9 cellular contexts compared by ENCODE assay signal in genomic region chr12:107670999-107671643, GRCh38. TPM values are rescaled to one million over a fixed set of nuclear protein-coding genes. Genes with fewer than 3 reads are reported as not detected.
A peak's percentile ranks its signal among the peaks of the same experiment; 100 is the strongest.
DNase-seq lines count a peak whose midpoint lies in the region; ATAC-seq, FAIRE-seq and TF ChIP-seq lines count a peak whose summit lies in the region.
"Had no signal": no experiment of that assay in that cellular context is flagged by ENCODE, and none has a peak within 500 bp of the region (broad histone marks: within the 10 kb centered on the region; RNA-seq: fewer than 3 reads in every experiment).

No MANE protein-coding gene starts in this region.

- H3K18ac ChIP-seq in mesendoderm (ENCODE audit: low read length): no peak overlapping the region

- intact Hi-C loops in GM12878 (cut with micrococcal nuclease; ENCODE audit: unreplicated experiment): loop anchor here (10.0 kb wide), 1 partner anchor 524 kb away; no protein-coding TSS in a partner anchor

- H3K27ac ChIP-seq in GM12878 (ENCODE audit: control insufficient read depth, insufficient read depth): no peak overlapping the region
- no peak overlapping the region for H3K27ac ChIP-seq in mesendoderm (ENCODE audit: low read depth, low read length)
- H3K27ac ChIP-seq: BLaER1 had no signal

- H4K8ac ChIP-seq in mesendoderm (ENCODE audit: low read depth, low read length): no peak overlapping the region

- peaks cover 44% of the 10 kb centered on the region for H3K27me3 Mint-ChIP-seq in stimulated activated memory B cell treated with anti-CD40 and anti-IgM and Interleukin-4, amounts not matched to agents 10 μg/mL and 1 μg/mL and 100 μg/mL, for 72 hours

- CTCF ChIA-PET in GM12878 (lab: Yijun Ruan, JAX): interaction anchor here (0.6 to 10.8 kb wide), 31 partner anchors 9 to 786 kb away, joined by 3 to 170 read pairs (median 3); partner anchors contain the start of gene PWP1

- H3K79me2 ChIP-seq in GM12878 (ENCODE audit: control insufficient read depth, insufficient read depth, low read length) (no peaks in the 10 kb centered on the region), mesendoderm (ENCODE audit: control insufficient read depth, insufficient read depth, low read length) (no peaks in the 10 kb centered on the region)

- H3K9me3 Mint-ChIP-seq in stimulated activated memory B cell treated with anti-CD40 and anti-IgM and Interleukin-4, amounts not matched to agents 10 μg/mL and 1 μg/mL and 100 μg/mL, for 72 hours: no peaks in the 10 kb centered on the region

- H4K5ac ChIP-seq in mesendoderm (ENCODE audit: low read length): no peak overlapping the region

- H2BK15ac ChIP-seq in mesendoderm (replicated peaks; ENCODE audit: low read depth): no peak overlapping the region

- H3K36me3 ChIP-seq in GM12878 (ENCODE audit: control insufficient read depth in 2 of 2, insufficient read depth in 2 of 2, low read length in 1 of 2) (no peaks in the 10 kb centered on the region), mesendoderm (ENCODE audit: control insufficient read depth, insufficient read depth, low read length) (no peaks in the 10 kb centered on the region)
- H3K36me3 ChIP-seq: BLaER1 had no signal

- peaks cover 6% of the 10 kb centered on the region for H3K4me1 Mint-ChIP-seq in stimulated activated memory B cell treated with anti-CD40 and anti-IgM and Interleukin-4, amounts not matched to agents 10 μg/mL and 1 μg/mL and 100 μg/mL, for 72 hours

- WGBS in GM12878 (ENCODE audit: insufficient coverage, insufficient replicate concordance, low lambda C conversion rate, missing lambda C conversion rate): 31% methylated on average over 10 of the region's 10 CpGs
- no CpG with 5 or more reads among the region's 10 CpGs for WGBS in mesendoderm (ENCODE audit: extremely low coverage, insufficient coverage, low lambda C conversion rate)

- no peak overlapping the region for H2BK120ac ChIP-seq in mesendoderm (ENCODE audit: low read depth, low read length)

- H4K20me1 ChIP-seq in GM12878 (ENCODE audit: control insufficient read depth, insufficient read depth): no peaks in the 10 kb centered on the region
- H4K20me1 ChIP-seq: BLaER1 had no signal

- H2AFZ ChIP-seq in GM12878 (ENCODE audit: control insufficient read depth, low read depth, low read length): no peak overlapping the region

- H3K9me3 ChIP-seq in GM12878 (replicated peaks; ENCODE audit: control insufficient read depth, insufficient read depth, low read length): no peaks in the 10 kb centered on the region
- H3K9me3 ChIP-seq: BLaER1 had no signal

- POLR2A ChIA-PET in GM12878 (lab: Charles Lee): no interaction called here

- no peak overlapping the region for H3K4me2 ChIP-seq in GM12878 (ENCODE audit: control insufficient read depth, insufficient read depth)
- H3K4me2 ChIP-seq in mesendoderm (ENCODE audit: low read length): no peak overlapping the region
- H3K4me2 ChIP-seq: BLaER1 had no signal

- H3K4me1 ChIP-seq in GM12878 (ENCODE audit: control insufficient read depth, insufficient read depth, low read length) (no peaks in the 10 kb centered on the region), mesendoderm (ENCODE audit: control insufficient read depth, low read depth, low read length) (no peaks in the 10 kb centered on the region)
- H3K4me1 ChIP-seq: BLaER1 had no signal

- no peak overlapping the region for H3K56ac ChIP-seq in mesendoderm (ENCODE audit: low read length)

- H3K36me3 Mint-ChIP-seq in stimulated activated memory B cell treated with anti-CD40 and anti-IgM and Interleukin-4, amounts not matched to agents 10 μg/mL and 1 μg/mL and 100 μg/mL, for 72 hours: no peaks in the 10 kb centered on the region

- H3K27me3 ChIP-seq in GM12878 (replicated peaks in 1 of 2; ENCODE audit: control insufficient read depth in 2 of 2, insufficient read depth in 2 of 2, low read length in 1 of 2): peaks cover 5% of the 10 kb centered on the region in 2 experiments; a peak in 2 of 4 replicates
- no peaks in the 10 kb centered on the region for H3K27me3 ChIP-seq in mesendoderm (ENCODE audit: insufficient read depth, low read length, poor library complexity)
- H3K27me3 ChIP-seq: BLaER1 had no signal

- BruUV-seq in GM12878 (replicated peaks; lab: Mats Ljungman, UMichigan): no TSS peak

- no peak for FAIRE-seq in GM12878 (lab: Jason Lieb, UNC)

- H2BK5ac ChIP-seq in mesendoderm (ENCODE audit: low read length): no peak overlapping the region

- H3K4me3 Mint-ChIP-seq in stimulated activated memory B cell treated with anti-CD40 and anti-IgM and Interleukin-4, amounts not matched to agents 10 μg/mL and 1 μg/mL and 100 μg/mL, for 72 hours: no peak overlapping the region

- in situ Hi-C loops in GM12878 (cut with MboI): no loop called here

- H3K79me1 ChIP-seq in mesendoderm (ENCODE audit: low read length): no peaks in the 10 kb centered on the region

- no peak for TF ChIP-seq POLR2A in GM12878 (IDR thresholded peaks at IDR 0.05; ENCODE audit: low read depth, low read length)

- RAD21 ChIA-PET in GM12878 (lab: Charles Lee; ENCODE audit: unreplicated experiment): interaction anchor here (0.8 kb wide), 1 partner anchor 214 kb away, joined by 3 read pairs; no protein-coding TSS in a partner anchor

- no peak overlapping the region for H3K9ac ChIP-seq in GM12878 (ENCODE audit: control insufficient read depth, insufficient read depth, low read length)
- no peak overlapping the region for H3K9ac ChIP-seq in mesendoderm (ENCODE audit: low read length)
- H3K9ac ChIP-seq: BLaER1 had no signal

- H3K4ac ChIP-seq in mesendoderm (ENCODE audit: low read depth, low read length): no peak overlapping the region

- SMC1A ChIA-PET in GM12878 (lab: Charles Lee; ENCODE audit: uncharacterized antibody, unreplicated experiment): interaction anchor here (1.0 to 7.2 kb wide), 5 partner anchors 26 to 821 kb away, joined by 3 to 50 read pairs (median 3); no protein-coding TSS in a partner anchor

- peak; percentile 10; the same call in 1 of the 2 replicates for TF ChIP-seq RAD21 in GM12878 (IDR thresholded peaks at IDR 0.05; ENCODE audit: insufficient read depth, low read depth, low read length)

- H3K23ac ChIP-seq in mesendoderm (ENCODE audit: low read length): no peak overlapping the region

- H3K4me3 ChIP-seq in GM12878 (no peak overlapping the region), mesendoderm (ENCODE audit: low read length) (no peak overlapping the region)
- H3K4me3 ChIP-seq: BLaER1 had no signal

- H2AK5ac ChIP-seq in mesendoderm (ENCODE audit: low read length): no peak overlapping the region

- no peak overlapping the region for H3K27ac Mint-ChIP-seq in stimulated activated memory B cell treated with anti-CD40 and anti-IgM and Interleukin-4, amounts not matched to agents 10 μg/mL and 1 μg/mL and 100 μg/mL, for 72 hours

- ATAC-seq in GM12878 (peak; percentile 91), HG03095 (IDR thresholded peaks at IDR 0.05; ENCODE audit: unreplicated experiment) (no peak)
- no peak for ATAC-seq in stimulated activated memory B cell treated with anti-CD40 and anti-IgM and Interleukin-4, amounts not matched to agents 10 μg/mL and 1 μg/mL and 100 μg/mL, for 72 hours

- DNase-seq in NCI-H2107 treated with DMSO at 0.1 percent for 48 hours (lab: John Stamatoyannopoulos, UW; ENCODE audit: unreplicated experiment): peak; percentile 6
- no peak for DNase-seq in NCI-H2107 (lab: John Stamatoyannopoulos, UW)
- DNase-seq in NOMO-1 (lab: John Stamatoyannopoulos, UW; ENCODE audit: unreplicated experiment in 2 of 2): peak; percentile 41 to 46
- DNase-seq in GM12878 (ENCODE audit: low read depth, low spot score): no peak
- DNase-seq in mesendoderm: peak; percentile 67
- DNase-seq in SKM-1 (lab: John Stamatoyannopoulos, UW; ENCODE audit: unreplicated experiment): no peak

- TF ChIP-seq EP300 in GM12878 (IDR thresholded peaks at IDR 0.05; ENCODE audit: borderline replicate concordance in 1 of 2, control insufficient read depth in 1 of 2, low read depth in 2 of 2, low read length in 2 of 2): no peak

- TF ChIP-seq CTCF in GM12878 (IDR thresholded peaks at IDR 0.05 in 2 of 3, conservative IDR thresholded peaks at IDR 0.05 in 1 of 3; ENCODE audit: control insufficient read depth in 2 of 3, extremely low read depth in 1 of 3, insufficient read depth in 1 of 3, low read depth in 3 of 3, low read length in 3 of 3): peak; percentile 69 to 89 (median 84)

TF ChIP-seq in GM12878, 131 proteins besides CTCF, POLR2A, EP300 and RAD21 (continues in another document):
- no peak for TF ChIP-seq TCF12 (IDR thresholded peaks at IDR 0.05; ENCODE audit: low read depth, low read length)
- TF ChIP-seq SMC3 (IDR thresholded peaks at IDR 0.05; ENCODE audit: borderline replicate concordance, low read length): 0 out of 2 replicates have a peak, but pooled peaks have one; percentile 27
- TF ChIP-seq CEBPB (IDR thresholded peaks at IDR 0.05; ENCODE audit: borderline replicate concordance in 1 of 2, low read depth in 2 of 2, low read length in 2 of 2): 0 out of 4 replicates have a peak, but pooled peaks of 1 of the 2 experiments have one; percentile 43
- no peak for TF ChIP-seq SUPT20H (IDR thresholded peaks at IDR 0.05; ENCODE audit: borderline replicate concordance, control insufficient read depth, low read depth, low read length)

RNA-seq across cellular contexts. Expression of gene PWP1, which starts 14.5 kb away (rescaled TPM):
- 112 and 139 TPM in 2 replicates for total RNA-seq in GM12878 (2013; cell fraction: nucleolus; rRNA removed)
- 42.4 and 46.3 TPM in 2 replicates for total RNA-seq in GM12878 (2014; rRNA removed)
- 64.0 and 65.2 TPM in 2 replicates for total RNA-seq in GM12878 (2014; rRNA removed; fragmentation: Illumina TruSeq; extraction: Trizol)
- 45.7 and 49.4 TPM in 2 replicates for total RNA-seq in GM12878 (2021)
- 41.1 TPM for polyA plus RNA-seq in GM12878 (2011; ENCODE audit: low read depth)
- polyA plus RNA-seq in GM12878 (2011; rRNA removed): 93.0 and 117 TPM in 2 replicates
- polyA plus RNA-seq in GM12878 (2011; cell fraction: cytosol; rRNA removed): 80.2 and 100 TPM in 2 replicates
- 53.7 and 106 TPM in 2 replicates for polyA plus RNA-seq in GM12878 (2011; cell fraction: nucleus; rRNA removed)
- 35.0 and 42.6 TPM in 2 replicates for polyA plus RNA-seq in GM12878 (2012)
- 76.1 and 83.5 TPM in 2 replicates for polyA plus RNA-seq in GM12878 (2014; fragmentation: Illumina TruSeq; extraction: Trizol)
- 100 to 1,000 TPM; 244 to 283 TPM for polyA plus RNA-seq in GM12878 (2014; fragmentation: Nextera tagmentation; extraction: Ambion mirVana)
- polyA plus RNA-seq in GM12878 (2014; rRNA removed): 37.4 and 46.5 TPM in 2 replicates
- 100 to 1,000 TPM in 1 of 2 experiments, 10 to 100 TPM in 1; 99.4 to 108 TPM for polyA plus RNA-seq in GM12878 (2016; fragmentation: Nextera tagmentation; extraction: Ambion mirVana)
- 33.7 and 59.5 TPM in 2 replicates for polyA minus RNA-seq in GM12878 (2011; rRNA and poly(A)+ RNA removed)
- 20.8 TPM in 2 replicates for polyA minus RNA-seq in GM12878 (2011; cell fraction: cytosol; rRNA and poly(A)+ RNA removed)
- 14.0 and 26.3 TPM in 2 replicates for polyA minus RNA-seq in GM12878 (2011; cell fraction: nucleus; rRNA and poly(A)+ RNA removed)
- 91.8 TPM for polyA plus RNA-seq in mesendoderm (2013, experiment 1 of 2)
- 94.8 TPM for polyA plus RNA-seq in mesendoderm (2013, experiment 2 of 2)

Comparison
In these comparisons a context has a peak if more than half of its experiments do, and no peak if none do; other contexts are left out.
1. DNase-seq: peak in NCI-H2107 treated with DMSO at 0.1 percent for 48 hours (single experiment), NOMO-1 (2 of 2) and mesendoderm (single experiment); none in NCI-H2107 (single experiment), GM12878 (single experiment) and SKM-1 (single experiment).